1 cellular context compared by ENCODE assay signal in the genomic region with DNA sequence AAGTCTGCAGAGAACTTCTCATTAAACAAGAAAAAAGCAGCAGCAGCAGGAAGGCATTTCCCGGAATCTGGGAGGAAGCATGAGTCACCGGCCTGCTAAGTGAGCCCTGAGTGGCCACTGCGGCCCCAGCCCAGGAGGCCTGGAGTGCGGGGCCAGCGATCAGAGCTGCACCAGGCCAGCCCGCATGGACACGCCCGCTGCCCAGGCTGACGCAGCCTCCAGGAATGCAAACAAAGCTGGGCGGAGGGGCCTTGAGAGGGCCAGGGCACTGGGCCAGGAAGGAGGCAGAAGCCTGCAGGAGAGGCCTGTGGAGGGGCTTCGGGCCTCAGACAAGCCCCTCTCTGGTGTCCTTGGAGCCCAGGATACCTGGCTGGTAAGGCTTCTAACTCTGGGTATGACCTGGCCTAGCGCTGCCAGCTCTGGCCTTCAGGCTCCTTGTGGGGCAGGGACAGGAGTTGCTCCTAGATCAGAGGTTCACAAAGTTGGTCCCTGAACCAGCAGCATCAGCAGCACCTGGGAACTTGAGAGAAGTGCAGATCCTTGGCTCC.
TF ChIP-seq lines count a peak whose summit lies in the region.

No MANE protein-coding gene starts in this region.

TF ChIP-seq in HepG2, 621 proteins besides CTCF, POLR2A, EP300 and RAD21 (continued from another document and continues in another):
- TF ChIP-seq, protein P1, sequence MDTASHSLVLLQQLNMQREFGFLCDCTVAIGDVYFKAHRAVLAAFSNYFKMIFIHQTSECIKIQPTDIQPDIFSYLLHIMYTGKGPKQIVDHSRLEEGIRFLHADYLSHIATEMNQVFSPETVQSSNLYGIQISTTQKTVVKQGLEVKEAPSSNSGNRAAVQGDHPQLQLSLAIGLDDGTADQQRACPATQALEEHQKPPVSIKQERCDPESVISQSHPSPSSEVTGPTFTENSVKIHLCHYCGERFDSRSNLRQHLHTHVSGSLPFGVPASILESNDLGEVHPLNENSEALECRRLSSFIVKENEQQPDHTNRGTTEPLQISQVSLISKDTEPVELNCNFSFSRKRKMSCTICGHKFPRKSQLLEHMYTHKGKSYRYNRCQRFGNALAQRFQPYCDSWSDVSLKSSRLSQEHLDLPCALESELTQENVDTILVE (CRISPR knock-in tag; IDR thresholded peaks at IDR 0.05): no peak
- TF ChIP-seq SMC3 (IDR thresholded peaks at IDR 0.05; ENCODE audit: low read length) (no peak), SKI (IDR thresholded peaks at IDR 0.05; ENCODE audit: partially characterized antibody) (no peak), KDM6A (CRISPR knock-in tag; IDR thresholded peaks at IDR 0.05; ENCODE audit: low read depth) (peak; percentile 61), SRSF9 (IDR thresholded peaks at IDR 0.05; ENCODE audit: borderline replicate concordance, insufficient read depth, low read depth, low read length, poor library complexity, severe bottlenecking) (no peak), ZNF230 (CRISPR knock-in tag; IDR thresholded peaks at IDR 0.05) (no peak), HNRNPLL (IDR thresholded peaks at IDR 0.05; ENCODE audit: low read depth, low read length, poor library complexity, severe bottlenecking) (peak; percentile 69), AKAP8 (CRISPR knock-in tag; IDR thresholded peaks at IDR 0.05) (no peak), NFIC (IDR thresholded peaks at IDR 0.05; ENCODE audit: low read length) (no peak), U2AF2 (IDR thresholded peaks at IDR 0.05; ENCODE audit: low read depth, low read length) (no peak), SMAD3 (CRISPR knock-in tag; IDR thresholded peaks at IDR 0.05) (no peak), PHF20 (CRISPR knock-in tag; IDR thresholded peaks at IDR 0.05) (no peak), NFE2L2 (IDR thresholded peaks at IDR 0.05; ENCODE audit: low read length) (no peak), ZNF598 (CRISPR knock-in tag; IDR thresholded peaks at IDR 0.05; ENCODE audit: borderline replicate concordance) (no peak; the same call in 1 of the 2 replicates), ATF1 (CRISPR knock-in tag; IDR thresholded peaks at IDR 0.05) (no peak), ZNF3 (CRISPR knock-in tag; IDR thresholded peaks at IDR 0.05) (no peak), ZNF652 (CRISPR knock-in tag; IDR thresholded peaks at IDR 0.05; ENCODE audit: borderline replicate concordance, low read depth) (no peak; the same call in 1 of the 2 replicates), ZNF83 (CRISPR knock-in tag; IDR thresholded peaks at IDR 0.05; ENCODE audit: borderline replicate concordance) (no peak), ZSCAN9 (CRISPR knock-in tag; IDR thresholded peaks at IDR 0.05; ENCODE audit: borderline replicate concordance) (peak; percentile 50; the same call in 1 of the 2 replicates), ZNF382 (CRISPR knock-in tag; IDR thresholded peaks at IDR 0.05; ENCODE audit: borderline replicate concordance) (no peak), MED1 (CRISPR knock-in tag; IDR thresholded peaks at IDR 0.05) (peak; percentile 77), ZNF510 (CRISPR knock-in tag; IDR thresholded peaks at IDR 0.05; ENCODE audit: low read depth) (no peak), ZFP36L1 (CRISPR knock-in tag; IDR thresholded peaks at IDR 0.05) (peak; percentile 31; the same call in 1 of the 2 replicates), ATF7 (IDR thresholded peaks at IDR 0.05) (no peak), ATF7 (CRISPR knock-in tag; IDR thresholded peaks at IDR 0.05) (no peak), ZNF256 (CRISPR knock-in tag; conservative IDR thresholded peaks at IDR 0.05) (no peak), ZFX (CRISPR knock-in tag; IDR thresholded peaks at IDR 0.05; ENCODE audit: low read depth) (peak; percentile 90), ZNF569 (CRISPR knock-in tag; IDR thresholded peaks at IDR 0.05; ENCODE audit: borderline replicate concordance) (no peak), CHD4 (IDR thresholded peaks at IDR 0.05; ENCODE audit: borderline replicate concordance, low read length) (no peak), GTF2F1 (IDR thresholded peaks at IDR 0.05; ENCODE audit: low read length) (no peak), TCF7 (IDR thresholded peaks at IDR 0.05; ENCODE audit: low read depth) (no peak), PCBP1 (IDR thresholded peaks at IDR 0.05; ENCODE audit: borderline replicate concordance, low read depth, low read length) (no peak), NPAS2 (CRISPR knock-in tag; IDR thresholded peaks at IDR 0.05; ENCODE audit: borderline replicate concordance) (no peak), MTA3 (CRISPR knock-in tag; IDR thresholded peaks at IDR 0.05) (no peak), EZH2 (conservative IDR thresholded peaks at IDR 0.05; ENCODE audit: low read depth, low read length) (no peak), KLF13 (CRISPR knock-in tag; IDR thresholded peaks at IDR 0.05) (no peak), SNRNP70 (IDR thresholded peaks at IDR 0.05; ENCODE audit: low read depth, low read length) (no peak)
- TF ChIP-seq, protein P2, sequence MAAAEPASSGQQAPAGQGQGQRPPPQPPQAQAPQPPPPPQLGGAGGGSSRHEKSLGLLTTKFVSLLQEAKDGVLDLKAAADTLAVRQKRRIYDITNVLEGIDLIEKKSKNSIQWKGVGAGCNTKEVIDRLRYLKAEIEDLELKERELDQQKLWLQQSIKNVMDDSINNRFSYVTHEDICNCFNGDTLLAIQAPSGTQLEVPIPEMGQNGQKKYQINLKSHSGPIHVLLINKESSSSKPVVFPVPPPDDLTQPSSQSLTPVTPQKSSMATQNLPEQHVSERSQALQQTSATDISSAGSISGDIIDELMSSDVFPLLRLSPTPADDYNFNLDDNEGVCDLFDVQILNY (CRISPR knock-in tag; conservative IDR thresholded peaks at IDR 0.05): no peak
- TF ChIP-seq, protein P3, sequence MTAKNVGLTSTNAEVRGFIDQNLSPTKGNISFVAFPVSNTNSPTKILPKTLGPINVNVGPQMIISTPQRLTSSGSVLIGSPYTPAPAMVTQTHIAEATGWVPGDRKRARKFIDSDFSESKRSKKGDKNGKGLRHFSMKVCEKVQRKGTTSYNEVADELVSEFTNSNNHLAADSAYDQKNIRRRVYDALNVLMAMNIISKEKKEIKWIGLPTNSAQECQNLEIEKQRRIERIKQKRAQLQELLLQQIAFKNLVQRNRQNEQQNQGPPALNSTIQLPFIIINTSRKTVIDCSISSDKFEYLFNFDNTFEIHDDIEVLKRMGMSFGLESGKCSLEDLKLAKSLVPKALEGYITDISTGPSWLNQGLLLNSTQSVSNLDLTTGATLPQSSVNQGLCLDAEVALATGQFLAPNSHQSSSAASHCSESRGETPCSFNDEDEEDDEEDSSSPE (CRISPR knock-in tag; IDR thresholded peaks at IDR 0.05): no peak
- TF ChIP-seq, protein P4, sequence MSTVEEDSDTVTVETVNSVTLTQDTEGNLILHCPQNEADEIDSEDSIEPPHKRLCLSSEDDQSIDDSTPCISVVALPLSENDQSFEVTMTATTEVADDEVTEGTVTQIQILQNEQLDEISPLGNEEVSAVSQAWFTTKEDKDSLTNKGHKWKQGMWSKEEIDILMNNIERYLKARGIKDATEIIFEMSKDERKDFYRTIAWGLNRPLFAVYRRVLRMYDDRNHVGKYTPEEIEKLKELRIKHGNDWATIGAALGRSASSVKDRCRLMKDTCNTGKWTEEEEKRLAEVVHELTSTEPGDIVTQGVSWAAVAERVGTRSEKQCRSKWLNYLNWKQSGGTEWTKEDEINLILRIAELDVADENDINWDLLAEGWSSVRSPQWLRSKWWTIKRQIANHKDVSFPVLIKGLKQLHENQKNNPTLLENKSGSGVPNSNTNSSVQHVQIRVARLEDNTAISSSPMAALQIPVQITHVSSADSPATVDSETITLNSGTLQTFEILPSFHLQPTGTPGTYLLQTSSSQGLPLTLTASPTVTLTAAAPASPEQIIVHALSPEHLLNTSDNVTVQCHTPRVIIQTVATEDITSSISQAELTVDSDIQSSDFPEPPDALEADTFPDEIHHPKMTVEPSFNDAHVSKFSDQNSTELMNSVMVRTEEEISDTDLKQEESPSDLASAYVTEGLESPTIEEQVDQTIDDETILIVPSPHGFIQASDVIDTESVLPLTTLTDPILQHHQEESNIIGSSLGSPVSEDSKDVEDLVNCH (CRISPR knock-in tag; IDR thresholded peaks at IDR 0.05): no peak
- TF ChIP-seq, protein P5, sequence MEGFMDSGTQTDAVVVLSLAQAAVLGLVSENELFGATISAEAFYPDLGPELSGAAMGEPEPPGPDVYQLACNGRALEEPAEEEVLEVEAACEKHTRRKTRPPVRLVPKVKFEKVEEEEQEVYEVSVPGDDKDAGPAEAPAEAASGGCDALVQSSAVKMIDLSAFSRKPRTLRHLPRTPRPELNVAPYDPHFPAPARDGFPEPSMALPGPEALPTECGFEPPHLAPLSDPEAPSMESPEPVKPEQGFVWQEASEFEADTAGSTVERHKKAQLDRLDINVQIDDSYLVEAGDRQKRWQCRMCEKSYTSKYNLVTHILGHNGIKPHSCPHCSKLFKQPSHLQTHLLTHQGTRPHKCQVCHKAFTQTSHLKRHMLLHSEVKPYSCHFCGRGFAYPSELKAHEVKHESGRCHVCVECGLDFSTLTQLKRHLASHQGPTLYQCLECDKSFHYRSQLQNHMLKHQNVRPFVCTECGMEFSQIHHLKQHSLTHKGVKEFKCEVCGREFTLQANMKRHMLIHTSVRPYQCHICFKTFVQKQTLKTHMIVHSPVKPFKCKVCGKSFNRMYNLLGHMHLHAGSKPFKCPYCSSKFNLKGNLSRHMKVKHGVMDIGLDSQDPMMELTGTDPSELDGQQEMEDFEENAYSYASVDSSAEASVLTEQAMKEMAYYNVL (CRISPR knock-in tag; IDR thresholded peaks at IDR 0.05; ENCODE audit: borderline replicate concordance): no peak
- TF ChIP-seq, protein P6, sequence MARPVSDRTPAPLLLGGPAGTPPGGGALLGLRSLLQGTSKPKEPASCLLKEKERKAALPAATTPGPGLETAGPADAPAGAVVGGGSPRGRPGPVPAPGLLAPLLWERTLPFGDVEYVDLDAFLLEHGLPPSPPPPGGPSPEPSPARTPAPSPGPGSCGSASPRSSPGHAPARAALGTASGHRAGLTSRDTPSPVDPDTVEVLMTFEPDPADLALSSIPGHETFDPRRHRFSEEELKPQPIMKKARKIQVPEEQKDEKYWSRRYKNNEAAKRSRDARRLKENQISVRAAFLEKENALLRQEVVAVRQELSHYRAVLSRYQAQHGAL (CRISPR knock-in tag; IDR thresholded peaks at IDR 0.05; ENCODE audit: not compliant biosample characterization): no peak
- TF ChIP-seq, protein P7, sequence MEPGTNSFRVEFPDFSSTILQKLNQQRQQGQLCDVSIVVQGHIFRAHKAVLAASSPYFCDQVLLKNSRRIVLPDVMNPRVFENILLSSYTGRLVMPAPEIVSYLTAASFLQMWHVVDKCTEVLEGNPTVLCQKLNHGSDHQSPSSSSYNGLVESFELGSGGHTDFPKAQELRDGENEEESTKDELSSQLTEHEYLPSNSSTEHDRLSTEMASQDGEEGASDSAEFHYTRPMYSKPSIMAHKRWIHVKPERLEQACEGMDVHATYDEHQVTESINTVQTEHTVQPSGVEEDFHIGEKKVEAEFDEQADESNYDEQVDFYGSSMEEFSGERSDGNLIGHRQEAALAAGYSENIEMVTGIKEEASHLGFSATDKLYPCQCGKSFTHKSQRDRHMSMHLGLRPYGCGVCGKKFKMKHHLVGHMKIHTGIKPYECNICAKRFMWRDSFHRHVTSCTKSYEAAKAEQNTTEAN (CRISPR knock-in tag; conservative IDR thresholded peaks at IDR 0.05): peak; percentile 67; the same call in 1 of the 2 replicates
- TF ChIP-seq, protein P8, sequence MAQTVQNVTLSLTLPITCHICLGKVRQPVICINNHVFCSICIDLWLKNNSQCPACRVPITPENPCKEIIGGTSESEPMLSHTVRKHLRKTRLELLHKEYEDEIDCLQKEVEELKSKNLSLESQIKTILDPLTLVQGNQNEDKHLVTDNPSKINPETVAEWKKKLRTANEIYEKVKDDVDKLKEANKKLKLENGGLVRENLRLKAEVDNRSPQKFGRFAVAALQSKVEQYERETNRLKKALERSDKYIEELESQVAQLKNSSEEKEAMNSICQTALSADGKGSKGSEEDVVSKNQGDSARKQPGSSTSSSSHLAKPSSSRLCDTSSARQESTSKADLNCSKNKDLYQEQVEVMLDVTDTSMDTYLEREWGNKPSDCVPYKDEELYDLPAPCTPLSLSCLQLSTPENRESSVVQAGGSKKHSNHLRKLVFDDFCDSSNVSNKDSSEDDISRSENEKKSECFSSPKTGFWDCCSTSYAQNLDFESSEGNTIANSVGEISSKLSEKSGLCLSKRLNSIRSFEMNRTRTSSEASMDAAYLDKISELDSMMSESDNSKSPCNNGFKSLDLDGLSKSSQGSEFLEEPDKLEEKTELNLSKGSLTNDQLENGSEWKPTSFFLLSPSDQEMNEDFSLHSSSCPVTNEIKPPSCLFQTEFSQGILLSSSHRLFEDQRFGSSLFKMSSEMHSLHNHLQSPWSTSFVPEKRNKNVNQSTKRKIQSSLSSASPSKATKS (CRISPR knock-in tag; IDR thresholded peaks at IDR 0.05): no peak
- TF ChIP-seq, protein P9, sequence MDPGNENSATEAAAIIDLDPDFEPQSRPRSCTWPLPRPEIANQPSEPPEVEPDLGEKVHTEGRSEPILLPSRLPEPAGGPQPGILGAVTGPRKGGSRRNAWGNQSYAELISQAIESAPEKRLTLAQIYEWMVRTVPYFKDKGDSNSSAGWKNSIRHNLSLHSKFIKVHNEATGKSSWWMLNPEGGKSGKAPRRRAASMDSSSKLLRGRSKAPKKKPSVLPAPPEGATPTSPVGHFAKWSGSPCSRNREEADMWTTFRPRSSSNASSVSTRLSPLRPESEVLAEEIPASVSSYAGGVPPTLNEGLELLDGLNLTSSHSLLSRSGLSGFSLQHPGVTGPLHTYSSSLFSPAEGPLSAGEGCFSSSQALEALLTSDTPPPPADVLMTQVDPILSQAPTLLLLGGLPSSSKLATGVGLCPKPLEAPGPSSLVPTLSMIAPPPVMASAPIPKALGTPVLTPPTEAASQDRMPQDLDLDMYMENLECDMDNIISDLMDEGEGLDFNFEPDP (CRISPR knock-in tag; conservative IDR thresholded peaks at IDR 0.05): no peak
- TF ChIP-seq, protein P10, sequence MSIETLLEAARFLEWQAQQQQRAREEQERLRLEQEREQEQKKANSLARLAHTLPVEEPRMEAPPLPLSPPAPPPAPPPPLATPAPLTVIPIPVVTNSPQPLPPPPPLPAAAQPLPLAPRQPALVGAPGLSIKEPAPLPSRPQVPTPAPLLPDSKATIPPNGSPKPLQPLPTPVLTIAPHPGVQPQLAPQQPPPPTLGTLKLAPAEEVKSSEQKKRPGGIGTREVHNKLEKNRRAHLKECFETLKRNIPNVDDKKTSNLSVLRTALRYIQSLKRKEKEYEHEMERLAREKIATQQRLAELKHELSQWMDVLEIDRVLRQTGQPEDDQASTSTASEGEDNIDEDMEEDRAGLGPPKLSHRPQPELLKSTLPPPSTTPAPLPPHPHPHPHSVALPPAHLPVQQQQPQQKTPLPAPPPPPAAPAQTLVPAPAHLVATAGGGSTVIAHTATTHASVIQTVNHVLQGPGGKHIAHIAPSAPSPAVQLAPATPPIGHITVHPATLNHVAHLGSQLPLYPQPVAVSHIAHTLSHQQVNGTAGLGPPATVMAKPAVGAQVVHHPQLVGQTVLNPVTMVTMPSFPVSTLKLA (IDR thresholded peaks at IDR 0.05): peak; percentile 15; the same call in 1 of the 2 replicates
- TF ChIP-seq, protein P11, sequence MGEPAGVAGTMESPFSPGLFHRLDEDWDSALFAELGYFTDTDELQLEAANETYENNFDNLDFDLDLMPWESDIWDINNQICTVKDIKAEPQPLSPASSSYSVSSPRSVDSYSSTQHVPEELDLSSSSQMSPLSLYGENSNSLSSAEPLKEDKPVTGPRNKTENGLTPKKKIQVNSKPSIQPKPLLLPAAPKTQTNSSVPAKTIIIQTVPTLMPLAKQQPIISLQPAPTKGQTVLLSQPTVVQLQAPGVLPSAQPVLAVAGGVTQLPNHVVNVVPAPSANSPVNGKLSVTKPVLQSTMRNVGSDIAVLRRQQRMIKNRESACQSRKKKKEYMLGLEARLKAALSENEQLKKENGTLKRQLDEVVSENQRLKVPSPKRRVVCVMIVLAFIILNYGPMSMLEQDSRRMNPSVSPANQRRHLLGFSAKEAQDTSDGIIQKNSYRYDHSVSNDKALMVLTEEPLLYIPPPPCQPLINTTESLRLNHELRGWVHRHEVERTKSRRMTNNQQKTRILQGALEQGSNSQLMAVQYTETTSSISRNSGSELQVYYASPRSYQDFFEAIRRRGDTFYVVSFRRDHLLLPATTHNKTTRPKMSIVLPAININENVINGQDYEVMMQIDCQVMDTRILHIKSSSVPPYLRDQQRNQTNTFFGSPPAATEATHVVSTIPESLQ (CRISPR knock-in tag; conservative IDR thresholded peaks at IDR 0.05): no peak
